Comparison of ENCODE assay signal across 1 cellular context in genomic region chr9:95875305-95876137, GRCh38.
TF ChIP-seq lines count a peak whose summit lies in the region.

A gene with protein sequence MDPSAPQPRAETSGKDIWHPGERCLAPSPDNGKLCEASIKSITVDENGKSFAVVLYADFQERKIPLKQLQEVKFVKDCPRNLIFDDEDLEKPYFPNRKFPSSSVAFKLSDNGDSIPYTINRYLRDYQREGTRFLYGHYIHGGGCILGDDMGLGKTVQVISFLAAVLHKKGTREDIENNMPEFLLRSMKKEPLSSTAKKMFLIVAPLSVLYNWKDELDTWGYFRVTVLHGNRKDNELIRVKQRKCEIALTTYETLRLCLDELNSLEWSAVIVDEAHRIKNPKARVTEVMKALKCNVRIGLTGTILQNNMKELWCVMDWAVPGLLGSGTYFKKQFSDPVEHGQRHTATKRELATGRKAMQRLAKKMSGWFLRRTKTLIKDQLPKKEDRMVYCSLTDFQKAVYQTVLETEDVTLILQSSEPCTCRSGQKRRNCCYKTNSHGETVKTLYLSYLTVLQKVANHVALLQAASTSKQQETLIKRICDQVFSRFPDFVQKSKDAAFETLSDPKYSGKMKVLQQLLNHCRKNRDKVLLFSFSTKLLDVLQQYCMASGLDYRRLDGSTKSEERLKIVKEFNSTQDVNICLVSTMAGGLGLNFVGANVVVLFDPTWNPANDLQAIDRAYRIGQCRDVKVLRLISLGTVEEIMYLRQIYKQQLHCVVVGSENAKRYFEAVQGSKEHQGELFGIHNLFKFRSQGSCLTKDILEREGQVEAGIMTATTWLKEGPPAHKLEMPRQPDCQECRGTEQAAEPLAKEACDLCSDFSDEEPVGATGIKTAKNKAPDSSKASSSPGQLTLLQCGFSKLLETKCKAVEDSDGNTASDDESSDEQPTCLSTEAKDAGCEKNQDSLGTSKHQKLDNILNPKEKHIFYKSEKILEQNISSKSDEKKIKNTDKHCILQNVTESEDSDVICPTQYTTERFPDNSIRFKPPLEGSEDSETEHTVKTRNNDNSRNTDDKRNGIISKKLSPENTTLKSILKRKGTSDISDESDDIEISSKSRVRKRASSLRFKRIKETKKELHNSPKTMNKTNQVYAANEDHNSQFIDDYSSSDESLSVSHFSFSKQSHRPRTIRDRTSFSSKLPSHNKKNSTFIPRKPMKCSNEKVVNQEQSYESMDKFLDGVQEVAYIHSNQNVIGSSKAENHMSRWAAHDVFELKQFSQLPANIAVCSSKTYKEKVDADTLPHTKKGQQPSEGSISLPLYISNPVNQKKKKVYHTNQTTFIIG (N-terminal part only) (plus strand): TSS chr9:95875691. CDS start chr9:95876039, 348 bp downstream.

TF ChIP-seq in K562, 482 proteins besides CTCF, POLR2A, EP300 and RAD21 (continued from another document and continues in another):
- TF ChIP-seq ZBTB33 (CRISPR knock-in tag; IDR thresholded peaks at IDR 0.05) (peak; percentile 18; the same call in 1 of the 2 replicates), ZBTB7A (IDR thresholded peaks at IDR 0.05; ENCODE audit: borderline replicate concordance, control insufficient read depth, low read depth, low read length) (peak; percentile 87), ETS1 (conservative IDR thresholded peaks at IDR 0.05; ENCODE audit: control insufficient read depth, low read depth, low read length) (peak; percentile 88; the same call in 1 of the 2 replicates), MIER1 (IDR thresholded peaks at IDR 0.05; ENCODE audit: low read depth) (no peak), EZH2 (IDR thresholded peaks at IDR 0.05; ENCODE audit: borderline replicate concordance, low read depth, low read length) (no peak), ZNF324 (CRISPR knock-in tag; IDR thresholded peaks at IDR 0.05) (no peak), ZNF277 (CRISPR knock-in tag; IDR thresholded peaks at IDR 0.05; ENCODE audit: borderline replicate concordance) (no peak), ZNF197 (CRISPR knock-in tag; IDR thresholded peaks at IDR 0.05; ENCODE audit: low read depth) (0 out of 2 replicates have a peak, but pooled peaks have one; percentile 54), STAT5B (CRISPR knock-in tag; IDR thresholded peaks at IDR 0.05) (no peak), TCF3 (CRISPR knock-in tag; IDR thresholded peaks at IDR 0.05) (peak; percentile 25; the same call in 1 of the 2 replicates), SNIP1 (IDR thresholded peaks at IDR 0.05; ENCODE audit: low read depth) (no peak), RBM22 (IDR thresholded peaks at IDR 0.05; ENCODE audit: low read depth, low read length, poor library complexity, severe bottlenecking) (peak; percentile 89), CXXC5 (CRISPR knock-in tag; IDR thresholded peaks at IDR 0.05) (peak; percentile 89), CREM (IDR thresholded peaks at IDR 0.05; ENCODE audit: low read depth) (peak; percentile 86), RFX5 (IDR thresholded peaks at IDR 0.05; ENCODE audit: low read depth, low read length) (no peak), ZFP36 (IDR thresholded peaks at IDR 0.05; ENCODE audit: low read depth, low read length, partially characterized antibody) (peak; percentile 43), ZNF408 (CRISPR knock-in tag; IDR thresholded peaks at IDR 0.05; ENCODE audit: low read depth) (no peak), ZNF561 (CRISPR knock-in tag; conservative IDR thresholded peaks at IDR 0.05) (no peak), SMC3 (conservative IDR thresholded peaks at IDR 0.05; ENCODE audit: insufficient read depth, low read depth, low read length) (no peak), ZBTB43 (CRISPR knock-in tag; IDR thresholded peaks at IDR 0.05) (no peak), ZFP91 (CRISPR knock-in tag; IDR thresholded peaks at IDR 0.05) (peak; percentile 76; the same call in 1 of the 2 replicates)
- TF ChIP-seq, protein P1, sequence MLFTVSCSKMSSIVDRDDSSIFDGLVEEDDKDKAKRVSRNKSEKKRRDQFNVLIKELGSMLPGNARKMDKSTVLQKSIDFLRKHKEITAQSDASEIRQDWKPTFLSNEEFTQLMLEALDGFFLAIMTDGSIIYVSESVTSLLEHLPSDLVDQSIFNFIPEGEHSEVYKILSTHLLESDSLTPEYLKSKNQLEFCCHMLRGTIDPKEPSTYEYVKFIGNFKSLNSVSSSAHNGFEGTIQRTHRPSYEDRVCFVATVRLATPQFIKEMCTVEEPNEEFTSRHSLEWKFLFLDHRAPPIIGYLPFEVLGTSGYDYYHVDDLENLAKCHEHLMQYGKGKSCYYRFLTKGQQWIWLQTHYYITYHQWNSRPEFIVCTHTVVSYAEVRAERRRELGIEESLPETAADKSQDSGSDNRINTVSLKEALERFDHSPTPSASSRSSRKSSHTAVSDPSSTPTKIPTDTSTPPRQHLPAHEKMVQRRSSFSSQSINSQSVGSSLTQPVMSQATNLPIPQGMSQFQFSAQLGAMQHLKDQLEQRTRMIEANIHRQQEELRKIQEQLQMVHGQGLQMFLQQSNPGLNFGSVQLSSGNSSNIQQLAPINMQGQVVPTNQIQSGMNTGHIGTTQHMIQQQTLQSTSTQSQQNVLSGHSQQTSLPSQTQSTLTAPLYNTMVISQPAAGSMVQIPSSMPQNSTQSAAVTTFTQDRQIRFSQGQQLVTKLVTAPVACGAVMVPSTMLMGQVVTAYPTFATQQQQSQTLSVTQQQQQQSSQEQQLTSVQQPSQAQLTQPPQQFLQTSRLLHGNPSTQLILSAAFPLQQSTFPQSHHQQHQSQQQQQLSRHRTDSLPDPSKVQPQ (CRISPR knock-in tag; IDR thresholded peaks at IDR 0.05; ENCODE audit: borderline replicate concordance), result no peak
- TF ChIP-seq, protein P2, sequence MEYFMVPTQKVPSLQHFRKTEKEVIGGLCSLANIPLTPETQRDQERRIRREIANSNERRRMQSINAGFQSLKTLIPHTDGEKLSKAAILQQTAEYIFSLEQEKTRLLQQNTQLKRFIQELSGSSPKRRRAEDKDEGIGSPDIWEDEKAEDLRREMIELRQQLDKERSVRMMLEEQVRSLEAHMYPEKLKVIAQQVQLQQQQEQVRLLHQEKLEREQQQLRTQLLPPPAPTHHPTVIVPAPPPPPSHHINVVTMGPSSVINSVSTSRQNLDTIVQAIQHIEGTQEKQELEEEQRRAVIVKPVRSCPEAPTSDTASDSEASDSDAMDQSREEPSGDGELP (CRISPR knock-in tag; IDR thresholded peaks at IDR 0.05; ENCODE audit: borderline replicate concordance), result peak; percentile 83
- TF ChIP-seq, protein P3, sequence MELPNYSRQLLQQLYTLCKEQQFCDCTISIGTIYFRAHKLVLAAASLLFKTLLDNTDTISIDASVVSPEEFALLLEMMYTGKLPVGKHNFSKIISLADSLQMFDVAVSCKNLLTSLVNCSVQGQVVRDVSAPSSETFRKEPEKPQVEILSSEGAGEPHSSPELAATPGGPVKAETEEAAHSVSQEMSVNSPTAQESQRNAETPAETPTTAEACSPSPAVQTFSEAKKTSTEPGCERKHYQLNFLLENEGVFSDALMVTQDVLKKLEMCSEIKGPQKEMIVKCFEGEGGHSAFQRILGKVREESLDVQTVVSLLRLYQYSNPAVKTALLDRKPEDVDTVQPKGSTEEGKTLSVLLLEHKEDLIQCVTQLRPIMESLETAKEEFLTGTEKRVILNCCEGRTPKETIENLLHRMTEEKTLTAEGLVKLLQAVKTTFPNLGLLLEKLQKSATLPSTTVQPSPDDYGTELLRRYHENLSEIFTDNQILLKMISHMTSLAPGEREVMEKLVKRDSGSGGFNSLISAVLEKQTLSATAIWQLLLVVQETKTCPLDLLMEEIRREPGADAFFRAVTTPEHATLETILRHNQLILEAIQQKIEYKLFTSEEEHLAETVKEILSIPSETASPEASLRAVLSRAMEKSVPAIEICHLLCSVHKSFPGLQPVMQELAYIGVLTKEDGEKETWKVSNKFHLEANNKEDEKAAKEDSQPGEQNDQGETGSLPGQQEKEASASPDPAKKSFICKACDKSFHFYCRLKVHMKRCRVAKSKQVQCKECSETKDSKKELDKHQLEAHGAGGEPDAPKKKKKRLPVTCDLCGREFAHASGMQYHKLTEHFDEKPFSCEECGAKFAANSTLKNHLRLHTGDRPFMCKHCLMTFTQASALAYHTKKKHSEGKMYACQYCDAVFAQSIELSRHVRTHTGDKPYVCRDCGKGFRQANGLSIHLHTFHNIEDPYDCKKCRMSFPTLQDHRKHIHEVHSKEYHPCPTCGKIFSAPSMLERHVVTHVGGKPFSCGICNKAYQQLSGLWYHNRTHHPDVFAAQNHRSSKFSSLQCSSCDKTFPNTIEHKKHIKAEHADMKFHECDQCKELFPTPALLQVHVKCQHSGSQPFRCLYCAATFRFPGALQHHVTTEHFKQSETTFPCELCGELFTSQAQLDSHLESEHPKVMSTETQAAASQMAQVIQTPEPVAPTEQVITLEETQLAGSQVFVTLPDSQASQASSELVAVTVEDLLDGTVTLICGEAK (IDR thresholded peaks at IDR 0.05), result peak; percentile 98
- TF ChIP-seq, protein P3 (CRISPR knock-in tag; IDR thresholded peaks at IDR 0.05), result no peak
